ENCODE assay signal across 24 cellular contexts in genomic region chr18:61816071-61816470, GRCh38.
DNase-seq lines count a peak whose midpoint lies in the region; ATAC-seq lines count a peak whose summit lies in the region.
"Had no signal": no experiment of that assay in that cellular context is flagged by ENCODE, and none has a peak within 500 bp of the region (broad histone marks: within the 10 kb centered on the region; RNA-seq: fewer than 3 reads in every experiment).

No MANE protein-coding gene starts in this region.

- H3K27ac ChIP-seq in right cardiac atrium (ENCODE audit: low read length), result no peak overlapping the region
- no peak overlapping the region for H3K27ac ChIP-seq in trophoblast cell (ENCODE audit: low read depth, low read length)
- H3K27ac ChIP-seq: BLaER1 had no signal

- H3K23ac ChIP-seq in trophoblast cell (ENCODE audit: low read length), result no peak overlapping the region

- no peak overlapping the region for H3K18ac ChIP-seq in trophoblast cell (ENCODE audit: low read length)

- peak in 1 of 2 donors; percentile 33 for ATAC-seq in right cardiac atrium
- peak; percentile 8 for ATAC-seq in left lobe of liver
- ATAC-seq: GM12878 had no signal

- no peaks in the 10 kb centered on the region for H3K9me3 ChIP-seq in right cardiac atrium (ENCODE audit: control insufficient read depth, low read length)
- peaks cover 3% of the 10 kb centered on the region for H3K9me3 ChIP-seq in trophoblast cell (ENCODE audit: insufficient read depth, low read depth, low read length)
- H3K9me3 ChIP-seq: BE2C, BLaER1 had no signal

- WGBS in right cardiac atrium, result 94% methylated on average over 21 of the region's 21 CpGs
- no CpG with 5 or more reads among the region's 21 CpGs for WGBS in trophoblast cell (ENCODE audit: extremely low coverage, insufficient coverage, insufficient read length)

- no peak overlapping the region for H4K8ac ChIP-seq in trophoblast cell (ENCODE audit: low read depth, low read length)

- H3K4me3 ChIP-seq in right cardiac atrium (ENCODE audit: low read length), result no peak overlapping the region
- H3K4me3 ChIP-seq in trophoblast cell (ENCODE audit: low read depth, low read length), result no peak overlapping the region
- H3K4me3 ChIP-seq: BLaER1, GM12878 had no signal

- no peaks in the 10 kb centered on the region for H3K4me1 ChIP-seq in right cardiac atrium (ENCODE audit: control insufficient read depth, insufficient read depth, low read length)
- peaks cover 0 to 4% of the 10 kb centered on the region in 2 experiments for H3K4me1 ChIP-seq in trophoblast cell (ENCODE audit: control insufficient read depth in 1 of 2, insufficient read depth in 2 of 2, low read length in 2 of 2)
- H3K4me1 ChIP-seq: BE2C, BLaER1 had no signal

- intact Hi-C loops in right cardiac atrium (cut with DNase I), result no loop called here
- intact Hi-C loops in cardiac septum (cut with DNase I), result no loop called here

- no peak overlapping the region for H4K91ac ChIP-seq in trophoblast cell (ENCODE audit: low read depth, low read length)

- H3K4ac ChIP-seq in trophoblast cell (ENCODE audit: low read depth, low read length), result no peak overlapping the region

- DNase-seq in right cardiac atrium (peak in 2 of 3 donors; percentile 41 to 43), cardiac septum (ENCODE audit: low spot score) (no peak), left lobe of liver (ENCODE audit: low spot score) (no peak), trophoblast cell (no peak), SKM-1 treated with dmso at 0.1 percent for 144 hours (lab: John Stamatoyannopoulos, UW; ENCODE audit: unreplicated experiment) (no peak), retina (no peak)
- DNase-seq in stimulated activated CD4-positive, alpha-beta T cell treated with anti-CD3 and anti-CD28 coated beads, Interleukin-15, amount 100 ng/mL, for 24 hours, result no peak
- DNase-seq: 8988T; ACHN; BE2C; C1 segment of cervical spinal cord; CD4-positive, alpha-beta memory T cell; CD4-positive, CD25-positive, alpha-beta regulatory T cell; CD8-positive, alpha-beta memory T cell; COR-L47; DMS 273 treated with DMSO at 0.1 percent for 48 hours; DMS153; DMS53; DMS79; DND-41; EL; GDM1 had no signal

- H4K12ac ChIP-seq in trophoblast cell (ENCODE audit: low read depth, low read length), result no peak overlapping the region

- H3K4me2 ChIP-seq in trophoblast cell (ENCODE audit: low read length), result no peak overlapping the region
- H3K4me2 ChIP-seq: BLaER1 had no signal

- no peak overlapping the region for H2AK5ac ChIP-seq in trophoblast cell (ENCODE audit: low read length)

- peaks cover 10 to 13% of the 10 kb centered on the region in 2 experiments for H3K36me3 ChIP-seq in trophoblast cell (ENCODE audit: control insufficient read depth in 1 of 2, insufficient read depth in 2 of 2, low read length in 2 of 2)
- H3K36me3 ChIP-seq: BE2C, BLaER1 had no signal

- no peak overlapping the region for H2AFZ ChIP-seq in trophoblast cell (ENCODE audit: insufficient read depth, low read length, poor library complexity)

- no peak overlapping the region for H2BK120ac ChIP-seq in trophoblast cell (ENCODE audit: insufficient read depth, low read length, poor library complexity)

- peak overlapping the region; percentile 4 for H2BK12ac ChIP-seq in trophoblast cell (ENCODE audit: low read length)

- no peaks in the 10 kb centered on the region for H3K79me2 ChIP-seq in trophoblast cell (ENCODE audit: control insufficient read depth, insufficient read depth, low read length, poor library complexity)

- H2BK5ac ChIP-seq in trophoblast cell (ENCODE audit: low read depth, low read length, poor library complexity), result no peak overlapping the region

- no peak overlapping the region for H3K9ac ChIP-seq in trophoblast cell (ENCODE audit: low read length)
- H3K9ac ChIP-seq: BLaER1 had no signal

- H3K14ac ChIP-seq in trophoblast cell (ENCODE audit: low read length), result no peak overlapping the region

- no peaks in the 10 kb centered on the region for H3K79me1 ChIP-seq in trophoblast cell (ENCODE audit: low read length)

- H3K27me3 ChIP-seq in right cardiac atrium (ENCODE audit: control insufficient read depth, insufficient read depth), result no peaks in the 10 kb centered on the region
- H3K27me3 ChIP-seq in trophoblast cell (ENCODE audit: insufficient read depth, low read length), result no peaks in the 10 kb centered on the region
- H3K27me3 ChIP-seq: BE2C, BLaER1 had no signal

Comparison
In these comparisons a context has a peak if more than half of its experiments do, and no peak if none do; other contexts are left out.
1. DNase-seq: peak in right cardiac atrium (2 of 3); none in cardiac septum (single experiment), left lobe of liver (single experiment), trophoblast cell (0 of 2), stimulated activated CD4-positive, alpha-beta T cell treated with anti-CD3 and anti-CD28 coated beads, Interleukin-15, amount 100 ng/mL, for 24 hours (single experiment), SKM-1 treated with dmso at 0.1 percent for 144 hours (single experiment) and retina (single experiment).